Comparison of ENCODE assay signal across 32 cellular contexts in the genomic region with DNA sequence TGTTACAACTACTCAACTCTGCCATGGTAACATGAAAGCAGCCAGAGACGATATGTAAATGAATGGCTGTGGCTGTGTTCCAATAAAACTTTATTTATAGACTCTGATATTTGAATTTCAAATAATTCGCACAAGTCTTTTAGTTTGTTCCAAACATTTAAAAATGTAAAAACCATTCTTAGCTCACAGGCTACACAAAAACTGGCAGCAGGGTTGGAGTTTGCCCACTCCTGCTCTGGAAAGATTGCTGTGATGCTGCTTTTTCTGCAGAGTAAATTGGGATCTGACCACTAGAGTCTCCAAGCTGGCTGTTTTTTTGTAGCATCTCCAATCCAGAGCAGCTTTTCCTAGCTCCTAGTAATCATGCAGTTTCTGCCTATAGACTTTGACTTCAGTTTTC.
"Had no signal": no experiment of that assay in that cellular context is flagged by ENCODE, and none has a peak within 500 bp of the region (broad histone marks: within the 10 kb centered on the region; RNA-seq: fewer than 3 reads in every experiment).

No MANE protein-coding gene starts in this region.

- ATAC-seq: activated CD8-positive, alpha-beta T cell treated with anti-CD3 and anti-CD28 coated beads for 36 hours; activated naive CD4-positive, alpha-beta T cell treated with anti-CD3 and anti-CD28 coated beads, Interleukin-2, amount 50 U/mL, for 72 hours; activated T-cell treated with anti-CD3 and anti-CD28 coated beads, Interleukin-2, amount 50 U/mL, for 4 hours; activated T-cell treated with anti-CD3 and anti-CD28 coated beads, Interleukin-2, amount 50 U/mL, for 72 hours; activated T-helper 17 cell treated with anti-CD3 and anti-CD28 coated beads, Interleukin-2, amount 50 U/mL, for 72 hours; body of pancreas; T-cell had no signal

- H3K27ac ChIP-seq: adrenal gland, body of pancreas, brain microvascular endothelial cell, breast epithelium, VCaP had no signal

- H3K27me3 ChIP-seq: adrenal gland, body of pancreas, brain microvascular endothelial cell, breast epithelium had no signal

- H3K4me3 ChIP-seq: adrenal gland, body of pancreas, breast epithelium had no signal

- DNase-seq: activated B cell treated with CpG ODN at 0.5 μM for 24 hours; activated CD4-positive, alpha-beta memory T cell treated with anti-CD3 and anti-CD28 coated beads for 36 hours; activated CD4-positive, alpha-beta T cell treated with anti-CD3 and anti-CD28 coated beads for 4 hours; activated CD4-positive, alpha-beta T cell treated with anti-CD3 and anti-CD28 coated beads, Interleukin-2, amount 10 ng/mL, durations not matched to agents 24 days and 14 days; activated CD4-positive, alpha-beta T cell treated with anti-CD3 and anti-CD28 coated beads, Interleukin-2, amount 50 U/mL, for 1 hour; activated CD4-positive, alpha-beta T cell treated with anti-CD3 and anti-CD28 coated beads, Interleukin-2, amount 50 U/mL, for 4 hours; activated CD4-positive, CD25-positive, alpha-beta regulatory T cell treated with anti-CD3 and anti-CD28 coated beads, Interleukin-2, amount 50 U/mL, for 72 hours; activated CD8-positive, alpha-beta memory T cell treated with anti-CD3 and anti-CD28 coated beads, Interleukin-2, amount 50 U/mL, for 4 hours; activated CD8-positive, alpha-beta T cell treated with anti-CD3 and anti-CD28 coated beads for 36 hours; activated effector memory CD4-positive, alpha-beta T cell treated with anti-CD3 and anti-CD28 coated beads, Interleukin-2, amount 50 U/mL, for 16 hours; activated gamma-delta T cell treated with Interleukin-2 at 50 U/mL for 16 hours; activated naive CD4-positive, alpha-beta T cell; activated naive CD4-positive, alpha-beta T cell treated with anti-CD3 and anti-CD28 coated beads for 36 hours; activated naive CD4-positive, alpha-beta T cell treated with anti-CD3 and anti-CD28 coated beads, Interleukin-2, amount 50 U/mL, for 16 hours; activated naive CD8-positive, alpha-beta T cell treated with anti-CD3 and anti-CD28 coated beads for 36 hours; activated T-cell treated with anti-CD3 and anti-CD28 coated beads for 4 hours; activated T-cell treated with anti-CD3 and anti-CD28 coated beads, Interleukin-2, amount 50 U/mL, for 1 hour; activated T-cell treated with anti-CD3 and anti-CD28 coated beads, Interleukin-2, amount 50 U/mL, for 4 hours; activated T-cell treated with anti-CD3 and anti-CD28 coated beads, Interleukin-2, amount 50 U/mL, for 72 hours; adrenal gland; amniotic stem cell; aorta; body of pancreas; brain microvascular endothelial cell; central memory CD4-positive, alpha-beta T cell; T-cell; T-helper 2 cell; T-helper 9 cell had no signal
